12 cellular contexts compared by ENCODE assay signal in the genomic region with DNA sequence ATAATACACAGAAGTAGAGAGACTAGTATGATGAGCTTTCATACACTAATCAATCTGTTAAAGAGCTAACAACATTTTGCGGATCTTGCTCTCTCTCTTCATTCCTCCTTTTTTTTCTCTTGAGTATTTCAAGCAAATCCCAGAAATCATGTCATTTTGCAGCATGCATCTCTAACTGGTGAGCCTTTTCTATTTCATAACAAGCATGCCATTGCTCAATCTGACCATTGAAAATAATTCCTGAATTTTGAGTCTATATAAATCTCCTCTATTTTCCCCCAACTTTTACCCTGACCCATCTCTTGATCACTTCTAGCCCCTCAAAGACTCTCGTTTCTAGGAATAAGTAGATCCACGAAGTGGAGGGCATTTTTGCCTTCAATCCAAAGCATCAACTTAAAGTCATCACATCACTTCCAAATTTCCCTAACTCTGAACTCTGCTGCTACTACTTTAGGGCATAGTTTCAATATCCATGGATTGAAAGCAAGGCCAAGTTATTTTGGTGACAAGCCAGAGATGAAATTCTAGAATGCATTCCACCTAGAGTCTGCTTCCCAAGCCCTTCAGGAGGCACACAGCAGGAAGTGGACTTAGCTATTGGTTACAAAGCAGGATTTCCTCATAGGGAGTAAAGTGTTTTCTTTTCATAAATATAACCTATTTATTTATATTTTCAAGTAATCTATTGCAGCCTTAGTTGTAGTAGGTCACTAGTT.
A peak's percentile ranks its signal among the peaks of the same experiment; 100 is the strongest.
DNase-seq lines count a peak whose midpoint lies in the region; ATAC-seq and TF ChIP-seq lines count a peak whose summit lies in the region.
"Had no signal": no experiment of that assay in that cellular context is flagged by ENCODE, and none has a peak within 500 bp of the region (broad histone marks: within the 10 kb centered on the region; RNA-seq: fewer than 3 reads in every experiment).

No MANE protein-coding gene starts in this region.

- H3K27ac ChIP-seq in mesenchymal stem cell (ENCODE audit: low read length, poor library complexity, severe bottlenecking): peak overlapping the region; percentile 100

- DNase-seq in Right ventricle myocardium inferior (ENCODE audit: missing footprints): no peak
- no peak for DNase-seq in cardiac septum (ENCODE audit: low spot score)
- peak; percentile 34 for DNase-seq in epidermal melanocyte (ENCODE audit: insufficient read length, low spot score)
- peak; percentile 66 for DNase-seq in mesenchymal stem cell
- no peak for DNase-seq in HEK293T (ENCODE audit: extremely low spot score)
- DNase-seq: activated CD8-positive, alpha-beta memory T cell treated with anti-CD3 and anti-CD28 coated beads, Interleukin-2, amount 50 U/mL, for 4 hours; C1 segment of cervical spinal cord; MV-4-11 had no signal

- peak overlapping the region; percentile 99 for H2BK5ac ChIP-seq in mesenchymal stem cell (ENCODE audit: low read depth, low read length, poor library complexity, severe bottlenecking)

- ATAC-seq in Right ventricle myocardium inferior (peak; percentile 61), GM18502 (IDR thresholded peaks at IDR 0.05; ENCODE audit: poor library complexity, unreplicated experiment) (no peak), HG03025 (IDR thresholded peaks at IDR 0.05; ENCODE audit: low FRiP score, unreplicated experiment) (no peak), HG03469 (IDR thresholded peaks at IDR 0.05; ENCODE audit: unreplicated experiment) (no peak)

- H2AFZ ChIP-seq in mesenchymal stem cell (ENCODE audit: low read depth, low read length): no peak overlapping the region

- no peak overlapping the region for H2BK12ac ChIP-seq in mesenchymal stem cell (ENCODE audit: low read length in 2 of 2)

- H3K79me1 ChIP-seq in mesenchymal stem cell (replicated peaks; ENCODE audit: low read length, poor library complexity, severe bottlenecking): peaks cover 7% of the 10 kb centered on the region

- intact Hi-C loops in Right ventricle myocardium inferior (cut with DNase I): loop anchor here (5.0 kb wide), 1 partner anchor 334 kb away; the partner anchor contains the start of gene NFKBIZ
- intact Hi-C loops in cardiac septum (cut with DNase I): loop anchor here (5.0 kb wide), 1 partner anchor 334 kb away; the partner anchor contains the start of gene NFKBIZ

- H3K27me3 ChIP-seq in mesenchymal stem cell (ENCODE audit: control insufficient read depth in 1 of 2, insufficient read depth in 1 of 2, low read length in 2 of 2): no peaks in the 10 kb centered on the region
- H3K27me3 ChIP-seq: SJSA1 had no signal

- peak overlapping the region; percentile 81 for H2AK5ac ChIP-seq in mesenchymal stem cell (ENCODE audit: low read length, severe bottlenecking)

- CTCF ChIA-PET in HEK293T (lab: Yijun Ruan, JAX): interaction anchor here (0.7 kb wide), 1 partner anchor 375 kb away, joined by 3 read pairs; no protein-coding TSS in a partner anchor

- H3K9me3 ChIP-seq in mesenchymal stem cell (ENCODE audit: control insufficient read depth, low read length): no peaks in the 10 kb centered on the region
- H3K9me3 ChIP-seq: SJSA1 had no signal

- H2BK15ac ChIP-seq in mesenchymal stem cell (ENCODE audit: low read depth, poor library complexity, severe bottlenecking): no peak overlapping the region

- POLR2A ChIA-PET in HEK293T (lab: Yijun Ruan, JAX): no interaction called here

- no peak overlapping the region for H3K4me2 ChIP-seq in mesenchymal stem cell (ENCODE audit: low read length, poor library complexity, severe bottlenecking)

- no peak overlapping the region for H3K4me3 ChIP-seq in mesenchymal stem cell (ENCODE audit: insufficient read depth in 1 of 2, low read depth in 1 of 2, low read length in 2 of 2)
- H3K4me3 ChIP-seq: SJSA1 had no signal

- 95% methylated on average over 3 of the region's 3 CpGs for WGBS in mesenchymal stem cell

- H3K9ac ChIP-seq in mesenchymal stem cell (ENCODE audit: low read length): peak overlapping the region; percentile 83

- H3K18ac ChIP-seq in mesenchymal stem cell (ENCODE audit: low read depth in 1 of 2, low read length in 2 of 2): peak overlapping the region in 1 of 2 experiments; percentile 19

- no peak overlapping the region for H4K8ac ChIP-seq in mesenchymal stem cell (ENCODE audit: low read length)

- H3K4me1 ChIP-seq in mesenchymal stem cell (ENCODE audit: control insufficient read depth, insufficient read depth, low read depth, low read length): peaks cover 10% of the 10 kb centered on the region

- no peak overlapping the region for H3K23ac ChIP-seq in mesenchymal stem cell (ENCODE audit: low read length in 2 of 2)

- H3K14ac ChIP-seq in mesenchymal stem cell (ENCODE audit: low read length in 2 of 2): no peak overlapping the region

- H4K91ac ChIP-seq in mesenchymal stem cell (ENCODE audit: low read length): no peak overlapping the region

- no peaks in the 10 kb centered on the region for H3K36me3 ChIP-seq in mesenchymal stem cell (ENCODE audit: control insufficient read depth in 1 of 2, insufficient read depth in 2 of 2, low read depth in 1 of 2, low read length in 2 of 2)
- H3K36me3 ChIP-seq: SJSA1 had no signal

- H2BK120ac ChIP-seq in mesenchymal stem cell (ENCODE audit: low read depth, low read length): no peak overlapping the region

- H3K4ac ChIP-seq in mesenchymal stem cell (ENCODE audit: low read depth in 1 of 2, low read length in 2 of 2): no peak overlapping the region

TF ChIP-seq in HEK293T, 16 proteins besides CTCF, POLR2A, EP300 and RAD21:
- TF ChIP-seq ELF4 (IDR thresholded peaks at IDR 0.05): no peak
- TF ChIP-seq NFRKB (IDR thresholded peaks at IDR 0.05): no peak
- no peak for TF ChIP-seq BHLHE40 (IDR thresholded peaks at IDR 0.05; ENCODE audit: borderline replicate concordance)
TF ChIP-seq in HEK293T: peak in this region for 0.

Comparison
In these comparisons a context has a peak if more than half of its experiments do, and no peak if none do; other contexts are left out.
1. DNase-seq: peak in epidermal melanocyte (single experiment) and mesenchymal stem cell (single experiment); none in Right ventricle myocardium inferior (single experiment), cardiac septum (single experiment) and HEK293T (single experiment).